14 cellular contexts compared by ENCODE assay signal in the genomic region with DNA sequence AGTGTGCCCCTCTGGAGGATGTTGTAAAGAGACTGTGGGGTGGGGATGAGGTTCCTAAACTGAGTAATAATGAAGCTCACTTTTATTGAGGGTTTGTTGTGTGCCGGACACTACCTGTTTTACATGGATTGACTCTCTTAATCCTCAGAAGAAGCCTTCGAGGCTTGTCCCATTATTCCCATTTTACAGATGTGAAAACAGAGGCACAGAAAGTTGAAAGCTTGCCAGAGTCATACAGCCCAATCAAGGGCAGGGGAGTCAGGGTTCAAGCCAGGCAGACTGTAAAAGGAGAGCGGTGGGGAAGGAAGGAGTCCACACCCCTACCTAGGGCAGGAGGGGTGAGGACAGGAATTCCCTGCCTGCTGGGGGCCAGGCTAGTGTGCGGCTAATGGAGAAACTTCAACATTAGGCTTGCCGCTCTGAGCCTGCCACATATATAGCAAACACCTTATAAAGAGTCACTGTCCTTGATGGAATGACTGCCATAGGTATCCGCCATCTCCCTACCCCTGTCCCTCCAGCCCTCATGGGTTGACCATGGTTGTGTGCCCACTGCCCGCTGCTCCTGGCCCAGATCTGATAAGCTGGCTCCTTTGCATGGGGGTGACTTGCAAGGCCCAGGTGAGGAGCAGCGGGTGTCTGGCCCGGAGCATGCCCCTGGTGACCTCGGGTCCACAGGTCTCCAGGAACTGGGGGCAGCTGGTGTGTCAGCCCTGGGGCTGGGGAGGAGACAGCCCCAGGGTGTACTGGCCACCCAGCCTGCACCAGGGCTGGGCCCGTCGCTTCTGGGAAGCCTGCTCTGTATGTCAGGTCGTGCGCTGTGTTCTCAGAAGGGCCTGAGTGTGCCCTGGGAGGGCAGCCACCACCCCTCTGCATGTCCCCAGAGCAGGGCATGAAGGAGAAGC. TPM values are rescaled to one million over a fixed set of nuclear protein-coding genes. Genes with fewer than 3 reads are reported as not detected.
DNase-seq lines count a peak whose midpoint lies in the region; ATAC-seq and TF ChIP-seq lines count a peak whose summit lies in the region.
"Had no signal": no experiment of that assay in that cellular context is flagged by ENCODE, and none has a peak within 500 bp of the region (broad histone marks: within the 10 kb centered on the region; RNA-seq: fewer than 3 reads in every experiment).

No MANE protein-coding gene starts in this region.

- H3K23me2 ChIP-seq in H9 (ENCODE audit: insufficient read length, low read depth, low read length, poor library complexity, severe bottlenecking): peaks cover 3% of the 10 kb centered on the region

- peak overlapping the region in 5 of 7 donors; percentile 25 to 88 (median 67) for H3K27ac Mint-ChIP-seq in CD14-positive monocyte
- peak overlapping the region; percentile 74 to 86 (median 74); a peak in 3 of 7 replicates for H3K27ac Mint-ChIP-seq in H9
- H3K27ac Mint-ChIP-seq in activated naive CD8-positive, alpha-beta T cell treated with anti-CD3 and anti-CD28 coated beads, Interleukin-2, amount 50 U/mL, for 24 hours: peak overlapping the region; percentile 92
- peak overlapping the region; percentile 85 for H3K27ac Mint-ChIP-seq in nephron progenitor cell
- H3K27ac Mint-ChIP-seq: mesothelial cell of epicardium had no signal

- H3K23ac ChIP-seq in H9 (ENCODE audit: insufficient read length, low read depth, low read length): no peak overlapping the region

- H3K9me3 Mint-ChIP-seq in CD14-positive monocyte: no peaks in the 10 kb centered on the region
- no peaks in the 10 kb centered on the region for H3K9me3 Mint-ChIP-seq in H9
- no peaks in the 10 kb centered on the region for H3K9me3 Mint-ChIP-seq in activated naive CD8-positive, alpha-beta T cell treated with anti-CD3 and anti-CD28 coated beads, Interleukin-2, amount 50 U/mL, for 24 hours
- peaks cover 3% of the 10 kb centered on the region for H3K9me3 Mint-ChIP-seq in nephron progenitor cell
- H3K9me3 Mint-ChIP-seq: mesothelial cell of epicardium had no signal

- no peak overlapping the region for H4K5ac ChIP-seq in H9 (ENCODE audit: insufficient read length, low read depth, low read length)

- peaks cover 2% of the 10 kb centered on the region; the same call in 1 of the 2 replicates for H3K79me2 ChIP-seq in H9 (ENCODE audit: insufficient read depth, low read length)

- H3K4me2 ChIP-seq in H9 (ENCODE audit: insufficient read depth, insufficient read length, low read length): no peak overlapping the region

- no peaks in the 10 kb centered on the region; the same call in 1 of the 2 replicates for H3K4me1 ChIP-seq in H9 (ENCODE audit: insufficient read depth, low read length)

- peaks cover 4% of the 10 kb centered on the region for H4K20me1 ChIP-seq in H9 (ENCODE audit: control insufficient read depth, insufficient read depth, insufficient read length)

- no peaks in the 10 kb centered on the region for H3K9me3 ChIP-seq in H9 (ENCODE audit: control insufficient read depth, low read depth, low read length)
- H3K9me3 ChIP-seq: thoracic aorta had no signal

- peaks cover 29% of the 10 kb centered on the region for H3K4me1 Mint-ChIP-seq in CD14-positive monocyte
- H3K4me1 Mint-ChIP-seq in H9: peaks cover 2 to 17% of the 10 kb centered on the region in 2 experiments; a peak in 3 of 4 replicates
- H3K4me1 Mint-ChIP-seq in activated naive CD8-positive, alpha-beta T cell treated with anti-CD3 and anti-CD28 coated beads, Interleukin-2, amount 50 U/mL, for 24 hours: peaks cover 46% of the 10 kb centered on the region
- peaks cover 21% of the 10 kb centered on the region for H3K4me1 Mint-ChIP-seq in nephron progenitor cell
- H3K4me1 Mint-ChIP-seq: mesothelial cell of epicardium had no signal

- H2AFZ ChIP-seq in H9 (ENCODE audit: low read length): no peak overlapping the region

- H3K36me3 Mint-ChIP-seq in CD14-positive monocyte (peaks cover 22 to 44% of the 10 kb centered on the region in 2 donors), H9 (ENCODE audit: insufficient read depth in 1 of 3, low read depth in 3 of 3) (peaks cover 5 to 27% (median 24%) of the 10 kb centered on the region in 3 experiments; a peak in 6 of 7 replicates), nephron progenitor cell (ENCODE audit: low read depth) (peaks cover 18% of the 10 kb centered on the region)
- peaks cover 24% of the 10 kb centered on the region for H3K36me3 Mint-ChIP-seq in activated naive CD8-positive, alpha-beta T cell treated with anti-CD3 and anti-CD28 coated beads, Interleukin-2, amount 50 U/mL, for 24 hours (ENCODE audit: low read depth)

- H3K18ac ChIP-seq in H9 (ENCODE audit: insufficient read length, low read depth, low read length): no peak overlapping the region

- no peak overlapping the region for H2BK5ac ChIP-seq in H9 (ENCODE audit: insufficient read length, low read length)

- H3T11ph ChIP-seq in H9 (ENCODE audit: low read length): no peak overlapping the region

- H3K4me3 Mint-ChIP-seq in CD14-positive monocyte (no peak overlapping the region), H9 (no peak overlapping the region), nephron progenitor cell (no peak overlapping the region)
- H3K4me3 Mint-ChIP-seq in activated naive CD8-positive, alpha-beta T cell treated with anti-CD3 and anti-CD28 coated beads, Interleukin-2, amount 50 U/mL, for 24 hours: peak overlapping the region; percentile 61
- H3K4me3 Mint-ChIP-seq: mesothelial cell of epicardium had no signal

- no peak overlapping the region for H2AK5ac ChIP-seq in H9 (ENCODE audit: insufficient read length, low read length)

- H2BK120ac ChIP-seq in H9 (ENCODE audit: low read depth, low read length, poor library complexity, severe bottlenecking): no peak overlapping the region

- WGBS in H9 (ENCODE audit: extremely low coverage, insufficient read length, low lambda C conversion rate): no CpG with 5 or more reads among the region's 14 CpGs

- no peak overlapping the region for H3K9ac ChIP-seq in H9 (ENCODE audit: extremely low read depth, insufficient read length, low read length)

- no peak overlapping the region for H3K27ac ChIP-seq in H9 (ENCODE audit: insufficient read length, low read depth, low read length)
- H3K27ac ChIP-seq: thoracic aorta had no signal

- DNase-seq in CD14-positive monocyte (ENCODE audit: low spot score) (no peak), H9 (no peak), nephron progenitor cell (no peak), 8988T (no peak)
- no peak for DNase-seq in activated naive CD8-positive, alpha-beta T cell treated with anti-CD3 and anti-CD28 coated beads, Interleukin-2, amount 50 U/mL, for 24 hours
- DNase-seq in central memory CD4-positive, alpha-beta T cell: no peak
- DNase-seq: activated CD4-positive, alpha-beta T cell treated with anti-CD3 and anti-CD28 coated beads for 4 hours; EL; NCI-H2029 treated with DMSO at 0.1 percent for 48 hours; NCI-H69 had no signal

- no peak overlapping the region for H3K56ac ChIP-seq in H9 (ENCODE audit: insufficient read length, low read depth, low read length)

- H4K8ac ChIP-seq in H9 (replicated peaks; ENCODE audit: insufficient read length, low read depth, low read length): no peak overlapping the region

- H2BK12ac ChIP-seq in H9 (ENCODE audit: insufficient read length, low read depth, low read length): no peak overlapping the region

- no peaks in the 10 kb centered on the region for H3K27me3 ChIP-seq in H9 (ENCODE audit: insufficient read depth, low read length)

- H3K4ac ChIP-seq in H9 (ENCODE audit: low read depth, low read length): no peak overlapping the region

- ATAC-seq in activated naive CD8-positive, alpha-beta T cell treated with anti-CD3 and anti-CD28 coated beads, Interleukin-2, amount 50 U/mL, for 24 hours: no peak
- ATAC-seq in HG03280 (IDR thresholded peaks at IDR 0.05; ENCODE audit: unreplicated experiment) (no peak), GM18502 (IDR thresholded peaks at IDR 0.05; ENCODE audit: poor library complexity, unreplicated experiment) (no peak)

- H4K91ac ChIP-seq in H9 (ENCODE audit: insufficient read length, low read depth, low read length): no peak overlapping the region

- H3K27me3 Mint-ChIP-seq in CD14-positive monocyte (ENCODE audit: low read depth in 3 of 3): peaks cover 0 to 2% (median 0%) of the 10 kb centered on the region in 3 donors
- H3K27me3 Mint-ChIP-seq in H9 (ENCODE audit: low read depth): no peaks in the 10 kb centered on the region
- H3K27me3 Mint-ChIP-seq in activated naive CD8-positive, alpha-beta T cell treated with anti-CD3 and anti-CD28 coated beads, Interleukin-2, amount 50 U/mL, for 24 hours: no peaks in the 10 kb centered on the region
- H3K27me3 Mint-ChIP-seq in nephron progenitor cell (ENCODE audit: low read depth, poor library complexity): no peaks in the 10 kb centered on the region

- no peak overlapping the region for H2BK20ac ChIP-seq in H9 (ENCODE audit: low read depth, low read length, poor library complexity, severe bottlenecking)

- H3K14ac ChIP-seq in H9 (ENCODE audit: insufficient read depth, low read length): no peak overlapping the region; the same call in 1 of the 2 replicates

- H3K79me1 ChIP-seq in H9 (ENCODE audit: insufficient read depth, low read depth, low read length, poor library complexity, severe bottlenecking): peaks cover 11% of the 10 kb centered on the region

- TF ChIP-seq CTCF in CD14-positive monocyte (IDR thresholded peaks at IDR 0.05) (no peak), H9 (conservative IDR thresholded peaks at IDR 0.05) (no peak), nephron progenitor cell (IDR thresholded peaks at IDR 0.05) (no peak)

- H2BK15ac ChIP-seq in H9 (ENCODE audit: low read depth, low read length): no peak overlapping the region

- intact Hi-C loops in CD14-positive monocyte (cut with micrococcal nuclease): no loop called here

RNA-seq across cellular contexts. Expression of gene ORAI1, which starts 12.2 kb away (rescaled TPM):
- polyA plus RNA-seq in CD14-positive monocyte: 10 to 100 TPM; 54.6 to 77.9 TPM
- total RNA-seq in H9 (2021): 24.7 and 26.3 TPM in 2 replicates

RNA-seq across cellular contexts. Expression of gene MORN3, which starts 30.9 kb away (rescaled TPM):
- polyA plus RNA-seq in CD14-positive monocyte: not detected
- total RNA-seq in H9 (2021): 0.24 and 0.37 TPM in 2 replicates

RNA-seq across cellular contexts. Expression of gene KDM2B, which starts 57.7 kb away (rescaled TPM):
- 1 to 10 TPM; 9.7 TPM for polyA plus RNA-seq in CD14-positive monocyte
- total RNA-seq in H9 (2021): 137 and 143 TPM in 2 replicates
